In the genomic region with DNA sequence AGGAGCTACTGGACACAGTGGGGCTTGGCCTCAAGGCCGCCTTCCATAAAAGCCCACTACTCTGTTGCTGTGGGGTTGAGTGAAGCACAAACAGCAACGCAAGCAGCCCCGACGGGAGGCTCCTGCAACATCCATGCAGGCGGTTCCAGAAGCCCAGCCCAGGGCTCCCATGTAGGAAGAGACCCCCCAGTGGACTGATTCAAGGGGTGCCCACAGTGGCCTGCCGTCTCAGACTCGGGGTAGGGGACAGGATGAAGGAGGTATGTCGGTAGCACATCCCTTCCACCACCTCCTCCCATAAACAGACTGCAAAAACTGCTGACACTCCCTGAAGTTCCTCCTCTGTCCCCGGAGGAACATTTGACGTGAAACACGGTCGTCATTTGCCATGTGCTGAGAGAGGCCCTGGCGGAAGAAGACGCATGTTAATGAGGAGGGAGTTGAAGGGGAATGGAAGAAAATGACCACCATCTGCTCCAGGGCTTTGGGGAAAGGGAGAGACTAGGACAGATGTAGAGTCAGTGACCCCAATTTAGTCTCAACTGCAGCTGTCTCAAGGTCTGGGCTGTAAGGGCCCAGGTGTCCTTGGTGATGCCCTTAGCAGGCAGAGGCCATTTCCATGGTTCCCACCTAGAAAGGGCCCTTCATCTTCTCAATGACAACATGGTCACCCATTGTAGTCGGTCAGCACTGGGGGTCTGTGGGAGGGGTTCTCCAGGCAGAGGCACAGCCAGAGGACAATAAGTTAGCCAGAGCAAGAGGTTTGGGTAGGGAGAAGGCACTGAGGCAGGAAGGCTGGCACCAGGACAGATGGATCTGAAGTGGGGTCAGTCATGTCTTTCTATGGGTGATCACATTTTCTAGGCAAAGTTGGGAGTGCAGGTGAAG, we compare ENCODE assay signal across 19 cellular contexts.
"Had no signal": no experiment of that assay in that cellular context is flagged by ENCODE, and none has a peak within 500 bp of the region (broad histone marks: within the 10 kb centered on the region; RNA-seq: fewer than 3 reads in every experiment).

No MANE protein-coding gene starts in this region.

- H3K4me3 Mint-ChIP-seq: activated CD8-positive, alpha-beta T cell treated with anti-CD3 and anti-CD28 coated beads, Interleukin-2, amount 10 ng/mL, durations not matched to agents 7 days and 5 days; central memory CD8-positive, alpha-beta T cell; effector memory CD8-positive, alpha-beta T cell; natural killer cell; stimulated activated effector memory CD8-positive, alpha-beta T cell treated with anti-CD3 and anti-CD28 coated beads, Interleukin-12 subunit alpha, Interleukin-12 subunit beta, amount 100 ng/mL, for 72 hours; stimulated activated naive CD8-positive, alpha-beta T cell treated with anti-CD3 and anti-CD28 coated beads, Interleukin-15, amount 100 ng/mL, for 72 hours had no signal

- H3K4me1 Mint-ChIP-seq: central memory CD8-positive, alpha-beta T cell; natural killer cell; stimulated activated effector memory CD8-positive, alpha-beta T cell treated with anti-CD3 and anti-CD28 coated beads, Interleukin-12 subunit alpha, Interleukin-12 subunit beta, amount 100 ng/mL, for 72 hours; stimulated activated naive CD8-positive, alpha-beta T cell treated with anti-CD3 and anti-CD28 coated beads, Interleukin-15, amount 100 ng/mL, for 72 hours had no signal

- H3K9me3 ChIP-seq: ascending aorta, esophagus muscularis mucosa had no signal

- DNase-seq: activated CD4-positive, alpha-beta T cell treated with anti-CD3 and anti-CD28 coated beads for 1 hour; activated CD4-positive, alpha-beta T cell treated with anti-CD3 and anti-CD28 coated beads, Interleukin-2, amount 50 U/mL, for 1 hour; activated CD8-positive, alpha-beta T cell treated with anti-CD3 and anti-CD28 coated beads, Interleukin-2, amount 10 ng/mL, durations not matched to agents 7 days and 5 days; activated gamma-delta T cell treated with Interleukin-2 at 50 U/mL for 16 hours; dorsolateral prefrontal cortex; effector memory CD8-positive, alpha-beta T cell; head of caudate nucleus; hypothalamus; left ventricle myocardium superior; midbrain; natural killer cell; spleen; stimulated activated naive CD8-positive, alpha-beta T cell treated with anti-CD3 and anti-CD28 coated beads, Interleukin-15, amount 100 ng/mL, for 72 hours had no signal

- H3K4me1 ChIP-seq: ascending aorta, esophagus muscularis mucosa, spleen, tibial artery had no signal

- H3K27ac Mint-ChIP-seq: activated CD8-positive, alpha-beta T cell treated with anti-CD3 and anti-CD28 coated beads, Interleukin-2, amount 10 ng/mL, durations not matched to agents 7 days and 5 days; activated naive CD4-positive, alpha-beta T cell treated with anti-CD3 and anti-CD28 coated beads, Interleukin-2, amount 50 U/mL, for 72 hours; effector memory CD8-positive, alpha-beta T cell; natural killer cell; stimulated activated effector memory CD8-positive, alpha-beta T cell treated with anti-CD3 and anti-CD28 coated beads, Interleukin-12 subunit alpha, Interleukin-12 subunit beta, amount 100 ng/mL, for 72 hours; stimulated activated naive CD8-positive, alpha-beta T cell treated with anti-CD3 and anti-CD28 coated beads, Interleukin-15, amount 100 ng/mL, for 72 hours had no signal

- ATAC-seq: activated CD8-positive, alpha-beta T cell treated with anti-CD3 and anti-CD28 coated beads, Interleukin-2, amount 10 ng/mL, durations not matched to agents 7 days and 5 days; activated naive CD4-positive, alpha-beta T cell treated with anti-CD3 and anti-CD28 coated beads, Interleukin-2, amount 50 U/mL, for 72 hours; effector memory CD8-positive, alpha-beta T cell; left ventricle myocardium superior; natural killer cell; stimulated activated effector memory CD8-positive, alpha-beta T cell treated with anti-CD3 and anti-CD28 coated beads, Interleukin-12 subunit alpha, Interleukin-12 subunit beta, amount 100 ng/mL, for 72 hours; stimulated activated naive CD8-positive, alpha-beta T cell treated with anti-CD3 and anti-CD28 coated beads, Interleukin-15, amount 100 ng/mL, for 72 hours had no signal

- H3K36me3 ChIP-seq: ascending aorta, esophagus muscularis mucosa, spleen, tibial artery had no signal

- H3K27me3 ChIP-seq: ascending aorta, dorsolateral prefrontal cortex, tibial artery had no signal

- H3K27ac ChIP-seq: ascending aorta, dorsolateral prefrontal cortex, esophagus muscularis mucosa, spleen, tibial artery had no signal

- H3K9me3 Mint-ChIP-seq: central memory CD8-positive, alpha-beta T cell had no signal

- H3K36me3 Mint-ChIP-seq: natural killer cell; stimulated activated effector memory CD8-positive, alpha-beta T cell treated with anti-CD3 and anti-CD28 coated beads, Interleukin-12 subunit alpha, Interleukin-12 subunit beta, amount 100 ng/mL, for 72 hours had no signal

- H3K4me3 ChIP-seq: ascending aorta, dorsolateral prefrontal cortex, esophagus muscularis mucosa, spleen, tibial artery had no signal
